In genomic region chr3:122533931-122534334, GRCh38 we compare ENCODE assay signal across 9 cellular contexts. TPM values are rescaled to one million over a fixed set of nuclear protein-coding genes. Genes with fewer than 3 reads are reported as not detected.
A peak's percentile ranks its signal among the peaks of the same experiment; 100 is the strongest.
DNase-seq lines count a peak whose midpoint lies in the region; ATAC-seq and TF ChIP-seq lines count a peak whose summit lies in the region.
"Had no signal": no experiment of that assay in that cellular context is flagged by ENCODE, and none has a peak within 500 bp of the region (broad histone marks: within the 10 kb centered on the region; RNA-seq: fewer than 3 reads in every experiment).

No MANE protein-coding gene starts in this region.

- no peak overlapping the region for H3K23ac ChIP-seq in IMR-90 (ENCODE audit: low read depth, low read length)

- POLR2A ChIA-PET in IMR-90 (lab: Charles Lee; ENCODE audit: unreplicated experiment), result no interaction called here

- DNase-seq in GM13977 (ENCODE audit: low spot score) (peak; percentile 82), IMR-90 (peak; percentile 87), transverse colon (no peak), NCI-H128 (lab: John Stamatoyannopoulos, UW; ENCODE audit: unreplicated experiment) (no peak), hypothalamus (lab: John Stamatoyannopoulos, UW) (no peak)

- no peak overlapping the region for H2BK120ac ChIP-seq in IMR-90 (ENCODE audit: low read depth, low read length)

- peak overlapping the region; percentile 48 for H3K27ac Mint-ChIP-seq in activated T-helper 17 cell treated with anti-CD3 and anti-CD28 coated beads, Interleukin-2, amount 50 U/mL, for 72 hours

- H3K9me3 ChIP-seq in IMR-90 (ENCODE audit: control insufficient read depth, insufficient read depth, low read length) (no peaks in the 10 kb centered on the region), neutrophil (no peaks in the 10 kb centered on the region), transverse colon (no peaks in the 10 kb centered on the region)

- dilution Hi-C loops in IMR-90 (cut with HindIII; ENCODE audit: low sequenced_read_pairs, unreplicated experiment), result no loop called here

- H2AK9ac ChIP-seq in IMR-90 (replicated peaks; ENCODE audit: low read depth, low read length, poor library complexity), result no peak overlapping the region

- no peak overlapping the region for H2BK15ac ChIP-seq in IMR-90 (ENCODE audit: low read depth, low read length)

- no peak overlapping the region for H2AFZ ChIP-seq in IMR-90 (replicated peaks; ENCODE audit: low read length, poor library complexity)

- H3K9me1 ChIP-seq in IMR-90 (ENCODE audit: insufficient read depth, low read length), result peaks cover 4% of the 10 kb centered on the region; the same call in 1 of the 2 replicates

- H3K27ac ChIP-seq in IMR-90 (ENCODE audit: insufficient read depth, low read length) (no peak overlapping the region), neutrophil (peak overlapping the region; percentile 37), transverse colon (no peak overlapping the region)

- TF ChIP-seq CTCF in GM13977 (IDR thresholded peaks at IDR 0.05; ENCODE audit: extremely low read depth, insufficient read depth, missing control alignments) (no peak), IMR-90 (conservative IDR thresholded peaks at IDR 0.05; ENCODE audit: low read depth, low read length) (no peak), neutrophil (IDR thresholded peaks at IDR 0.05) (no peak), transverse colon (IDR thresholded peaks at IDR 0.05) (no peak)

- no peak overlapping the region for H4K8ac ChIP-seq in IMR-90 (ENCODE audit: low read depth in 2 of 2, low read length in 2 of 2)

- H3K9me3 Mint-ChIP-seq in activated T-helper 17 cell treated with anti-CD3 and anti-CD28 coated beads, Interleukin-2, amount 50 U/mL, for 72 hours, result no peaks in the 10 kb centered on the region
- H3K9me3 Mint-ChIP-seq: naive thymus-derived CD4-positive, alpha-beta T cell had no signal

- CTCF ChIA-PET in IMR-90 (lab: Yijun Ruan, JAX), result interaction anchor here (0.6 kb wide), 1 partner anchor 13 kb away, joined by 5 read pairs; no protein-coding TSS in a partner anchor

- H3K4me3 Mint-ChIP-seq in activated T-helper 17 cell treated with anti-CD3 and anti-CD28 coated beads, Interleukin-2, amount 50 U/mL, for 72 hours, result peak overlapping the region; percentile 57

- H3K27me3 Mint-ChIP-seq in activated T-helper 17 cell treated with anti-CD3 and anti-CD28 coated beads, Interleukin-2, amount 50 U/mL, for 72 hours, result no peaks in the 10 kb centered on the region
- H3K27me3 Mint-ChIP-seq: naive thymus-derived CD4-positive, alpha-beta T cell had no signal

- TF ChIP-seq POLR2A in IMR-90 (IDR thresholded peaks at IDR 0.05; ENCODE audit: low read depth, low read length), result no peak
- no peak for TF ChIP-seq POLR2A in transverse colon (IDR thresholded peaks at IDR 0.05)

- H3K36me3 Mint-ChIP-seq in activated T-helper 17 cell treated with anti-CD3 and anti-CD28 coated beads, Interleukin-2, amount 50 U/mL, for 72 hours (ENCODE audit: low read depth), result peaks cover 94% of the 10 kb centered on the region

- no peak overlapping the region for H3K56ac ChIP-seq in IMR-90 (ENCODE audit: extremely low read depth, insufficient read depth, low read length)

- H3K4me1 ChIP-seq in IMR-90 (ENCODE audit: control insufficient read depth, insufficient read depth, low read length) (no peaks in the 10 kb centered on the region), neutrophil (ENCODE audit: control insufficient read depth in 1 of 2, insufficient read depth in 1 of 2, low read depth in 1 of 2, low read length in 1 of 2) (peaks cover 16 to 25% of the 10 kb centered on the region in 2 experiments), transverse colon (no peaks in the 10 kb centered on the region)

- no peak overlapping the region for H2AK5ac ChIP-seq in IMR-90 (ENCODE audit: low read depth, low read length)

- H4K5ac ChIP-seq in IMR-90 (ENCODE audit: low read depth, low read length), result no peak overlapping the region

- ATAC-seq in GM21825 (IDR thresholded peaks at IDR 0.05; ENCODE audit: unreplicated experiment) (peak; percentile 98), IMR-90 (ENCODE audit: low read depth) (peak; percentile 98)
- peak; percentile 100 for ATAC-seq in activated T-helper 17 cell treated with anti-CD3 and anti-CD28 coated beads, Interleukin-2, amount 50 U/mL, for 72 hours (replicated peaks)
- ATAC-seq: naive thymus-derived CD4-positive, alpha-beta T cell had no signal

- peaks cover 21% of the 10 kb centered on the region for H3K4me1 Mint-ChIP-seq in activated T-helper 17 cell treated with anti-CD3 and anti-CD28 coated beads, Interleukin-2, amount 50 U/mL, for 72 hours

- no peak overlapping the region for H3K18ac ChIP-seq in IMR-90 (ENCODE audit: low read depth, low read length)

- in situ Hi-C loops in GM13977 (cut with MboI; ENCODE audit: low pct_unique_long_range_greater_than_20kb, low sequenced_read_pairs, unreplicated experiment), result no loop called here
- in situ Hi-C loops in IMR-90 (cut with MboI; ENCODE audit: low sequenced_read_pairs), result no loop called here
- in situ Hi-C loops in transverse colon (cut with MboI; ENCODE audit: low pct_ligation_motif_present in 1 of 4, low pct_unique_long_range_greater_than_20kb in 1 of 4, low sequenced_read_pairs in 3 of 4), result no loop called here

- H3K27me3 ChIP-seq in IMR-90 (ENCODE audit: control insufficient read depth, insufficient read depth, low read length) (no peaks in the 10 kb centered on the region), neutrophil (no peaks in the 10 kb centered on the region), transverse colon (no peaks in the 10 kb centered on the region)

- no peak overlapping the region for H3K9ac ChIP-seq in IMR-90 (ENCODE audit: low read depth, low read length)

- no TSS peak for BruUV-seq in IMR-90 (replicated peaks; lab: Mats Ljungman, UMichigan)

- no peaks in the 10 kb centered on the region for H3K79me1 ChIP-seq in IMR-90 (ENCODE audit: low read depth in 1 of 2, low read length in 2 of 2)

- no peak overlapping the region for H4K91ac ChIP-seq in IMR-90 (ENCODE audit: insufficient read depth, low read depth, low read length)

- H3K4me2 ChIP-seq in IMR-90 (ENCODE audit: low read depth, low read length), result no peak overlapping the region

- no peaks in the 10 kb centered on the region for H4K20me1 ChIP-seq in IMR-90 (ENCODE audit: insufficient read depth, low read length)

- no peak for TF ChIP-seq RAD21 in IMR-90 (IDR thresholded peaks at IDR 0.05; ENCODE audit: low read length)

- H3K14ac ChIP-seq in IMR-90 (replicated peaks; ENCODE audit: low read depth, low read length), result no peak overlapping the region

- intact Hi-C loops in IMR-90 (cut with micrococcal nuclease), result no loop called here
- intact Hi-C loops in transverse colon (cut with DNase I; ENCODE audit: low total_unique reads), result no loop called here

- H3K4me3 ChIP-seq in IMR-90 (ENCODE audit: insufficient read depth, low read depth, low read length) (no peak overlapping the region), neutrophil (ENCODE audit: low read depth in 1 of 2, low read length in 1 of 2) (no peak overlapping the region), transverse colon (no peak overlapping the region)

- H3K4ac ChIP-seq in IMR-90 (ENCODE audit: low read depth, low read length), result no peak overlapping the region

- no peak overlapping the region for H2BK20ac ChIP-seq in IMR-90 (ENCODE audit: low read depth, low read length)

- H3K36me3 ChIP-seq in IMR-90 (ENCODE audit: control insufficient read depth, insufficient read depth, low read length), result peaks cover 12% of the 10 kb centered on the region
- H3K36me3 ChIP-seq in neutrophil, result peaks cover 77% of the 10 kb centered on the region
- H3K36me3 ChIP-seq in transverse colon, result peaks cover 0 to 65% (median 17%) of the 10 kb centered on the region in 4 donors

- H2BK5ac ChIP-seq in IMR-90 (ENCODE audit: low read depth, low read length, poor library complexity, severe bottlenecking), result no peak overlapping the region

- WGBS in IMR-90 (ENCODE audit: extremely low coverage in 2 of 2, insufficient read length in 1 of 2), 2 experiments, result no CpG with 5 or more reads among the region's 1 CpG
- WGBS in transverse colon (ENCODE audit: low coverage in 1 of 2), 2 donors, result 33 to 43% methylated on average over 1 of the region's 1 CpG

- no peak for TF ChIP-seq EP300 in transverse colon (IDR thresholded peaks at IDR 0.05; ENCODE audit: low read depth)

TF ChIP-seq in IMR-90, 13 proteins besides CTCF, POLR2A, EP300 and RAD21 (continues in another document):
- TF ChIP-seq MXI1 (IDR thresholded peaks at IDR 0.05; ENCODE audit: borderline replicate concordance, low read depth, low read length) (no peak), BHLHE40 (IDR thresholded peaks at IDR 0.05; ENCODE audit: low read depth, low read length) (no peak), MAZ (IDR thresholded peaks at IDR 0.05; ENCODE audit: borderline replicate concordance, low read depth, low read length) (no peak), SMC3 (IDR thresholded peaks at IDR 0.05; ENCODE audit: low read depth, low read length) (no peak)

RNA-seq across cellular contexts. Expression of gene KPNA1, which starts 19.2 kb away (rescaled TPM):
- total RNA-seq in IMR-90 (2012; rRNA removed) (53.3 and 112 TPM in 2 replicates), transverse colon (100 to 1,000 TPM in 1 of 4 donors, 10 to 100 TPM in 2, 1 to 10 TPM in 1; 8.6 to 108 (median 30.2) TPM)
- 27.6 and 30.6 TPM in 2 replicates for polyA plus RNA-seq in IMR-90 (2012; rRNA removed)
- 8.3 and 20.0 TPM in 2 replicates for polyA plus RNA-seq in IMR-90 (2012; cell fraction: cytosol; rRNA removed)
- polyA plus RNA-seq in IMR-90 (2012; cell fraction: nucleus; rRNA removed; ENCODE audit: low replicate concordance), result 5.5 and 27.1 TPM in 2 replicates
- 10 to 100 TPM; 29.2 to 47.9 TPM for total RNA-seq in activated T-helper 17 cell treated with anti-CD3 and anti-CD28 coated beads, Interleukin-2, amount 50 U/mL, for 72 hours

RNA-seq across cellular contexts. Expression of gene PARP9, which starts 30.2 kb away (rescaled TPM):
- total RNA-seq in IMR-90 (2012; rRNA removed) (7.7 and 8.6 TPM in 2 replicates), transverse colon (10 to 100 TPM; 24.2 to 35.8 (median 29.1) TPM)
- polyA plus RNA-seq in IMR-90 (2012; rRNA removed), result 5.5 and 6.7 TPM in 2 replicates
- 1.9 and 2.1 TPM in 2 replicates for polyA plus RNA-seq in IMR-90 (2012; cell fraction: cytosol; rRNA removed)
- polyA plus RNA-seq in IMR-90 (2012; cell fraction: nucleus; rRNA removed; ENCODE audit: low replicate concordance), result 1.3 and 9.0 TPM in 2 replicates
- total RNA-seq in activated T-helper 17 cell treated with anti-CD3 and anti-CD28 coated beads, Interleukin-2, amount 50 U/mL, for 72 hours, result 10 to 100 TPM; 25.2 to 35.1 TPM

RNA-seq across cellular contexts. Expression of gene DTX3L, which starts 30.2 kb away (rescaled TPM):
- total RNA-seq in IMR-90 (2012; rRNA removed), result 7.9 and 8.9 TPM in 2 replicates
- polyA plus RNA-seq in IMR-90 (2012; rRNA removed), result 3.0 and 4.1 TPM in 2 replicates
- polyA plus RNA-seq in IMR-90 (2012; cell fraction: cytosol; rRNA removed), result 1.5 and 2.4 TPM in 2 replicates
- 0.60 and 2.5 TPM in 2 replicates for polyA plus RNA-seq in IMR-90 (2012; cell fraction: nucleus; rRNA removed; ENCODE audit: low replicate concordance)
- total RNA-seq in activated T-helper 17 cell treated with anti-CD3 and anti-CD28 coated beads, Interleukin-2, amount 50 U/mL, for 72 hours, result 10 to 100 TPM; 26.0 to 44.0 TPM
- 10 to 100 TPM; 22.3 to 32.4 (median 26.7) TPM for total RNA-seq in transverse colon

RNA-seq across cellular contexts. Expression of gene PARP15, which starts 43.5 kb away (rescaled TPM):
- total RNA-seq in IMR-90 (2012; rRNA removed) (not detected in 2 replicates), transverse colon (10 to 100 TPM in 1 of 4 donors, 1 to 10 TPM in 3; 1.2 to 10.3 (median 4.2) TPM)
- polyA plus RNA-seq in IMR-90 (2012; rRNA removed), result 0.03 and 0.10 TPM in 2 replicates
- 0.03 TPM in 1 of 2 replicates, not detected in the other for polyA plus RNA-seq in IMR-90 (2012; cell fraction: cytosol; rRNA removed)
- 0.08 and 0.57 TPM in 2 replicates for polyA plus RNA-seq in IMR-90 (2012; cell fraction: nucleus; rRNA removed; ENCODE audit: low replicate concordance)
- total RNA-seq in activated T-helper 17 cell treated with anti-CD3 and anti-CD28 coated beads, Interleukin-2, amount 50 U/mL, for 72 hours, result 10 to 100 TPM; 15.0 to 17.6 TPM

Comparison
In these comparisons a context has a peak if more than half of its experiments do, and no peak if none do; other contexts are left out.
1. DNase-seq: peak in GM13977 (single experiment) and IMR-90 (single experiment); none in transverse colon (single experiment), NCI-H128 (single experiment) and hypothalamus (0 of 51).
2. Peak in every context shown above with its lines, with median percentiles within 50 percentile points of each other: ATAC-seq.